In genomic region chr15:23362622-23363021, GRCh38 we compare ENCODE assay signal across 4 cellular contexts. TPM values are rescaled to one million over a fixed set of nuclear protein-coding genes. Genes with fewer than 3 reads are reported as not detected.
"Had no signal": no experiment of that assay in that cellular context is flagged by ENCODE, and none has a peak within 500 bp of the region (broad histone marks: within the 10 kb centered on the region; RNA-seq: fewer than 3 reads in every experiment).

No MANE protein-coding gene starts in this region.

RNA-seq across cellular contexts. Expression of gene GOLGA8S, which starts 8.1 kb away (rescaled TPM):
- total RNA-seq: HT-29, M059J had no signal

RNA-seq across cellular contexts. Expression of gene GOLGA6L26, which starts 28.6 kb away (rescaled TPM):
- total RNA-seq: HT-29, M059J, Right ventricle myocardium superior, SJSA1 had no signal
